In the genomic region with DNA sequence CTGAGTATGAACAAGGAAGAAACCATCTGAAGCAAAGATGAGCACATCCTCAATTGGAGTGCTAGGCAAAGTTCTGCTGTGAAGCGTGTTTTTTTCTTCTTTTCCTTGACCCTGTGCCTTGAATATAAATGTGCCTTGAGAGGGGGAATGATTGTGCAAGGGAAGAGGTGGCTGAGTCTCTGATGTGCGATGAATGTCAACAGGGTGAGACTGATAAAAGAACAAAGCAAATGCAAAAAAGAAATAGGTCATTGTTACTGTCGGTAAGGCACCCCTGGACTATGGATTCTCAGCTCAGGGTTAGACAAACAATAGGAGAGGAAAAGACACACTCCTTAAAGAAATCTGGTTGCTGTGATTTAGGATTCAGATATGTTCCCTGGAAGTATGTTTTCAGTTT, we compare ENCODE assay signal across 1 cellular context.
TF ChIP-seq lines count a peak whose summit lies in the region.

No MANE protein-coding gene starts in this region.

TF ChIP-seq in HepG2, 621 proteins besides CTCF, POLR2A, EP300 and RAD21 (continued from another document and continues in another):
- TF ChIP-seq, protein P1, sequence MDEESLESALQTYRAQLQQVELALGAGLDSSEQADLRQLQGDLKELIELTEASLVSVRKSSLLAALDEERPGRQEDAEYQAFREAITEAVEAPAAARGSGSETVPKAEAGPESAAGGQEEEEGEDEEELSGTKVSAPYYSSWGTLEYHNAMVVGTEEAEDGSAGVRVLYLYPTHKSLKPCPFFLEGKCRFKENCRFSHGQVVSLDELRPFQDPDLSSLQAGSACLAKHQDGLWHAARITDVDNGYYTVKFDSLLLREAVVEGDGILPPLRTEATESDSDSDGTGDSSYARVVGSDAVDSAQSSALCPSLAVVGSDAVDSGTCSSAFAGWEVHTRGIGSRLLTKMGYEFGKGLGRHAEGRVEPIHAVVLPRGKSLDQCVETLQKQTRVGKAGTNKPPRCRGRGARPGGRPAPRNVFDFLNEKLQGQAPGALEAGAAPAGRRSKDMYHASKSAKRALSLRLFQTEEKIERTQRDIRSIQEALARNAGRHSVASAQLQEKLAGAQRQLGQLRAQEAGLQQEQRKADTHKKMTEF (CRISPR knock-in tag; IDR thresholded peaks at IDR 0.05) = peak; percentile 54; the same call in 1 of the 2 replicates
- TF ChIP-seq DPF2 (CRISPR knock-in tag; IDR thresholded peaks at IDR 0.05; ENCODE audit: borderline replicate concordance, low read depth) (peak; percentile 59; the same call in 1 of the 2 replicates), HDAC2 (CRISPR knock-in tag; IDR thresholded peaks at IDR 0.05) (peak; percentile 60; the same call in 1 of the 2 replicates), NCOR1 (IDR thresholded peaks at IDR 0.05; ENCODE audit: borderline replicate concordance, low read length) (peak; percentile 57; the same call in 1 of the 2 replicates), FOXO1 (CRISPR knock-in tag; IDR thresholded peaks at IDR 0.05) (peak; percentile 83), TBX2 (CRISPR knock-in tag; IDR thresholded peaks at IDR 0.05; ENCODE audit: borderline replicate concordance) (peak; percentile 57; the same call in 1 of the 2 replicates), FOXJ3 (CRISPR knock-in tag; IDR thresholded peaks at IDR 0.05; ENCODE audit: borderline replicate concordance) (peak; percentile 46; the same call in 1 of the 2 replicates), U2AF2 (IDR thresholded peaks at IDR 0.05; ENCODE audit: low read depth, low read length) (no peak), GATA4 (IDR thresholded peaks at IDR 0.05; ENCODE audit: borderline replicate concordance, low read depth) (peak; percentile 85; the same call in 1 of the 2 replicates), SOX5 (CRISPR knock-in tag; IDR thresholded peaks at IDR 0.05; ENCODE audit: borderline replicate concordance) (peak; percentile 98), SOX6 (IDR thresholded peaks at IDR 0.05) (no peak), SOX6 (CRISPR knock-in tag; IDR thresholded peaks at IDR 0.05) (peak; percentile 97), HMG20A (CRISPR knock-in tag; IDR thresholded peaks at IDR 0.05; ENCODE audit: borderline replicate concordance) (peak; percentile 89; the same call in 1 of the 2 replicates), FOXA1 (IDR thresholded peaks at IDR 0.05) (peak; percentile 24; the same call in 1 of the 2 replicates), FOXA1 (CRISPR knock-in tag; IDR thresholded peaks at IDR 0.05) (peak; percentile 93), ZNF136 (CRISPR knock-in tag; IDR thresholded peaks at IDR 0.05; ENCODE audit: low read depth) (no peak), CEBPB (IDR thresholded peaks at IDR 0.05; ENCODE audit: borderline replicate concordance, low read depth, low read length) (peak; percentile 88), ZNF496 (CRISPR knock-in tag; IDR thresholded peaks at IDR 0.05; ENCODE audit: insufficient replicate concordance) (no peak), SOX13 (IDR thresholded peaks at IDR 0.05) (peak; percentile 96), SOX13 (CRISPR knock-in tag; conservative IDR thresholded peaks at IDR 0.05 in 1 of 2, IDR thresholded peaks at IDR 0.05 in 1 of 2) (peak in 1 of 2 experiments; percentile 99; a peak in 2 of 4 replicates), SNRNP70 (IDR thresholded peaks at IDR 0.05; ENCODE audit: low read depth, low read length) (no peak), JUN (CRISPR knock-in tag; IDR thresholded peaks at IDR 0.05) (no peak), ZC3H13 (CRISPR knock-in tag; IDR thresholded peaks at IDR 0.05) (no peak), HDAC1 (CRISPR knock-in tag; IDR thresholded peaks at IDR 0.05) (peak; percentile 54; the same call in 1 of the 2 replicates), TCF7L2 (IDR thresholded peaks at IDR 0.05; ENCODE audit: low read depth, low read length) (peak; percentile 46; the same call in 1 of the 2 replicates), RXRA (CRISPR knock-in tag; IDR thresholded peaks at IDR 0.05) (peak; percentile 64; the same call in 1 of the 2 replicates), CREM (IDR thresholded peaks at IDR 0.05) (peak; percentile 79; the same call in 1 of the 2 replicates), CREM (CRISPR knock-in tag; IDR thresholded peaks at IDR 0.05) (no peak), ZNF510 (CRISPR knock-in tag; IDR thresholded peaks at IDR 0.05; ENCODE audit: low read depth) (no peak), FOXP1 (IDR thresholded peaks at IDR 0.05) (no peak), FOXP1 (CRISPR knock-in tag; IDR thresholded peaks at IDR 0.05) (peak; percentile 64; the same call in 1 of the 2 replicates), TARDBP (CRISPR knock-in tag; IDR thresholded peaks at IDR 0.05) (peak; percentile 36; the same call in 1 of the 2 replicates), KAT8 (CRISPR knock-in tag; IDR thresholded peaks at IDR 0.05) (0 out of 2 replicates have a peak, but pooled peaks have one; percentile 26)
- TF ChIP-seq, protein P2, sequence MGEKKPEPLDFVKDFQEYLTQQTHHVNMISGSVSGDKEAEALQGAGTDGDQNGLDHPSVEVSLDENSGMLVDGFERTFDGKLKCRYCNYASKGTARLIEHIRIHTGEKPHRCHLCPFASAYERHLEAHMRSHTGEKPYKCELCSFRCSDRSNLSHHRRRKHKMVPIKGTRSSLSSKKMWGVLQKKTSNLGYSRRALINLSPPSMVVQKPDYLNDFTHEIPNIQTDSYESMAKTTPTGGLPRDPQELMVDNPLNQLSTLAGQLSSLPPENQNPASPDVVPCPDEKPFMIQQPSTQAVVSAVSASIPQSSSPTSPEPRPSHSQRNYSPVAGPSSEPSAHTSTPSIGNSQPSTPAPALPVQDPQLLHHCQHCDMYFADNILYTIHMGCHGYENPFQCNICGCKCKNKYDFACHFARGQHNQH (CRISPR knock-in tag; IDR thresholded peaks at IDR 0.05) = 0 out of 2 replicates have a peak, but pooled peaks have one; percentile 51
- TF ChIP-seq, protein P3, sequence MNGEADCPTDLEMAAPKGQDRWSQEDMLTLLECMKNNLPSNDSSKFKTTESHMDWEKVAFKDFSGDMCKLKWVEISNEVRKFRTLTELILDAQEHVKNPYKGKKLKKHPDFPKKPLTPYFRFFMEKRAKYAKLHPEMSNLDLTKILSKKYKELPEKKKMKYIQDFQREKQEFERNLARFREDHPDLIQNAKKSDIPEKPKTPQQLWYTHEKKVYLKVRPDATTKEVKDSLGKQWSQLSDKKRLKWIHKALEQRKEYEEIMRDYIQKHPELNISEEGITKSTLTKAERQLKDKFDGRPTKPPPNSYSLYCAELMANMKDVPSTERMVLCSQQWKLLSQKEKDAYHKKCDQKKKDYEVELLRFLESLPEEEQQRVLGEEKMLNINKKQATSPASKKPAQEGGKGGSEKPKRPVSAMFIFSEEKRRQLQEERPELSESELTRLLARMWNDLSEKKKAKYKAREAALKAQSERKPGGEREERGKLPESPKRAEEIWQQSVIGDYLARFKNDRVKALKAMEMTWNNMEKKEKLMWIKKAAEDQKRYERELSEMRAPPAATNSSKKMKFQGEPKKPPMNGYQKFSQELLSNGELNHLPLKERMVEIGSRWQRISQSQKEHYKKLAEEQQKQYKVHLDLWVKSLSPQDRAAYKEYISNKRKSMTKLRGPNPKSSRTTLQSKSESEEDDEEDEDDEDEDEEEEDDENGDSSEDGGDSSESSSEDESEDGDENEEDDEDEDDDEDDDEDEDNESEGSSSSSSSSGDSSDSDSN (CRISPR knock-in tag; IDR thresholded peaks at IDR 0.05) = no peak
- TF ChIP-seq, protein P4, sequence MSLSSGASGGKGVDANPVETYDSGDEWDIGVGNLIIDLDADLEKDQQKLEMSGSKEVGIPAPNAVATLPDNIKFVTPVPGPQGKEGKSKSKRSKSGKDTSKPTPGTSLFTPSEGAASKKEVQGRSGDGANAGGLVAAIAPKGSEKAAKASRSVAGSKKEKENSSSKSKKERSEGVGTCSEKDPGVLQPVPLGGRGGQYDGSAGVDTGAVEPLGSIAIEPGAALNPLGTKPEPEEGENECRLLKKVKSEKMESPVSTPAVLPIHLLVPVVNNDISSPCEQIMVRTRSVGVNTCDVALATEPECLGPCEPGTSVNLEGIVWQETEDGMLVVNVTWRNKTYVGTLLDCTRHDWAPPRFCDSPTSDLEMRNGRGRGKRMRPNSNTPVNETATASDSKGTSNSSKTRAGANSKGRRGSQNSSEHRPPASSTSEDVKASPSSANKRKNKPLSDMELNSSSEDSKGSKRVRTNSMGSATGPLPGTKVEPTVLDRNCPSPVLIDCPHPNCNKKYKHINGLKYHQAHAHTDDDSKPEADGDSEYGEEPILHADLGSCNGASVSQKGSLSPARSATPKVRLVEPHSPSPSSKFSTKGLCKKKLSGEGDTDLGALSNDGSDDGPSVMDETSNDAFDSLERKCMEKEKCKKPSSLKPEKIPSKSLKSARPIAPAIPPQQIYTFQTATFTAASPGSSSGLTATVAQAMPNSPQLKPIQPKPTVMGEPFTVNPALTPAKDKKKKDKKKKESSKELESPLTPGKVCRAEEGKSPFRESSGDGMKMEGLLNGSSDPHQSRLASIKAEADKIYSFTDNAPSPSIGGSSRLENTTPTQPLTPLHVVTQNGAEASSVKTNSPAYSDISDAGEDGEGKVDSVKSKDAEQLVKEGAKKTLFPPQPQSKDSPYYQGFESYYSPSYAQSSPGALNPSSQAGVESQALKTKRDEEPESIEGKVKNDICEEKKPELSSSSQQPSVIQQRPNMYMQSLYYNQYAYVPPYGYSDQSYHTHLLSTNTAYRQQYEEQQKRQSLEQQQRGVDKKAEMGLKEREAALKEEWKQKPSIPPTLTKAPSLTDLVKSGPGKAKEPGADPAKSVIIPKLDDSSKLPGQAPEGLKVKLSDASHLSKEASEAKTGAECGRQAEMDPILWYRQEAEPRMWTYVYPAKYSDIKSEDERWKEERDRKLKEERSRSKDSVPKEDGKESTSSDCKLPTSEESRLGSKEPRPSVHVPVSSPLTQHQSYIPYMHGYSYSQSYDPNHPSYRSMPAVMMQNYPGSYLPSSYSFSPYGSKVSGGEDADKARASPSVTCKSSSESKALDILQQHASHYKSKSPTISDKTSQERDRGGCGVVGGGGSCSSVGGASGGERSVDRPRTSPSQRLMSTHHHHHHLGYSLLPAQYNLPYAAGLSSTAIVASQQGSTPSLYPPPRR (CRISPR knock-in tag; IDR thresholded peaks at IDR 0.05; ENCODE audit: borderline replicate concordance) = no peak
- TF ChIP-seq, protein P5, sequence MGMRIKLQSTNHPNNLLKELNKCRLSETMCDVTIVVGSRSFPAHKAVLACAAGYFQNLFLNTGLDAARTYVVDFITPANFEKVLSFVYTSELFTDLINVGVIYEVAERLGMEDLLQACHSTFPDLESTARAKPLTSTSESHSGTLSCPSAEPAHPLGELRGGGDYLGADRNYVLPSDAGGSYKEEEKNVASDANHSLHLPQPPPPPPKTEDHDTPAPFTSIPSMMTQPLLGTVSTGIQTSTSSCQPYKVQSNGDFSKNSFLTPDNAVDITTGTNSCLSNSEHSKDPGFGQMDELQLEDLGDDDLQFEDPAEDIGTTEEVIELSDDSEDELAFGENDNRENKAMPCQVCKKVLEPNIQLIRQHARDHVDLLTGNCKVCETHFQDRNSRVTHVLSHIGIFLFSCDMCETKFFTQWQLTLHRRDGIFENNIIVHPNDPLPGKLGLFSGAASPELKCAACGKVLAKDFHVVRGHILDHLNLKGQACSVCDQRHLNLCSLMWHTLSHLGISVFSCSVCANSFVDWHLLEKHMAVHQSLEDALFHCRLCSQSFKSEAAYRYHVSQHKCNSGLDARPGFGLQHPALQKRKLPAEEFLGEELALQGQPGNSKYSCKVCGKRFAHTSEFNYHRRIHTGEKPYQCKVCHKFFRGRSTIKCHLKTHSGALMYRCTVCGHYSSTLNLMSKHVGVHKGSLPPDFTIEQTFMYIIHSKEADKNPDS (CRISPR knock-in tag; IDR thresholded peaks at IDR 0.05) = no peak
- TF ChIP-seq, protein P6, sequence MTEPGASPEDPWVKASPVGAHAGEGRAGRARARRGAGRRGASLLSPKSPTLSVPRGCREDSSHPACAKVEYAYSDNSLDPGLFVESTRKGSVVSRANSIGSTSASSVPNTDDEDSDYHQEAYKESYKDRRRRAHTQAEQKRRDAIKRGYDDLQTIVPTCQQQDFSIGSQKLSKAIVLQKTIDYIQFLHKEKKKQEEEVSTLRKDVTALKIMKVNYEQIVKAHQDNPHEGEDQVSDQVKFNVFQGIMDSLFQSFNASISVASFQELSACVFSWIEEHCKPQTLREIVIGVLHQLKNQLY (CRISPR knock-in tag; IDR thresholded peaks at IDR 0.05) = peak; percentile 20; the same call in 1 of the 2 replicates
- TF ChIP-seq, protein P7, sequence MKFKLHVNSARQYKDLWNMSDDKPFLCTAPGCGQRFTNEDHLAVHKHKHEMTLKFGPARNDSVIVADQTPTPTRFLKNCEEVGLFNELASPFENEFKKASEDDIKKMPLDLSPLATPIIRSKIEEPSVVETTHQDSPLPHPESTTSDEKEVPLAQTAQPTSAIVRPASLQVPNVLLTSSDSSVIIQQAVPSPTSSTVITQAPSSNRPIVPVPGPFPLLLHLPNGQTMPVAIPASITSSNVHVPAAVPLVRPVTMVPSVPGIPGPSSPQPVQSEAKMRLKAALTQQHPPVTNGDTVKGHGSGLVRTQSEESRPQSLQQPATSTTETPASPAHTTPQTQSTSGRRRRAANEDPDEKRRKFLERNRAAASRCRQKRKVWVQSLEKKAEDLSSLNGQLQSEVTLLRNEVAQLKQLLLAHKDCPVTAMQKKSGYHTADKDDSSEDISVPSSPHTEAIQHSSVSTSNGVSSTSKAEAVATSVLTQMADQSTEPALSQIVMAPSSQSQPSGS (CRISPR knock-in tag; IDR thresholded peaks at IDR 0.05) = no peak
- TF ChIP-seq, protein P8, sequence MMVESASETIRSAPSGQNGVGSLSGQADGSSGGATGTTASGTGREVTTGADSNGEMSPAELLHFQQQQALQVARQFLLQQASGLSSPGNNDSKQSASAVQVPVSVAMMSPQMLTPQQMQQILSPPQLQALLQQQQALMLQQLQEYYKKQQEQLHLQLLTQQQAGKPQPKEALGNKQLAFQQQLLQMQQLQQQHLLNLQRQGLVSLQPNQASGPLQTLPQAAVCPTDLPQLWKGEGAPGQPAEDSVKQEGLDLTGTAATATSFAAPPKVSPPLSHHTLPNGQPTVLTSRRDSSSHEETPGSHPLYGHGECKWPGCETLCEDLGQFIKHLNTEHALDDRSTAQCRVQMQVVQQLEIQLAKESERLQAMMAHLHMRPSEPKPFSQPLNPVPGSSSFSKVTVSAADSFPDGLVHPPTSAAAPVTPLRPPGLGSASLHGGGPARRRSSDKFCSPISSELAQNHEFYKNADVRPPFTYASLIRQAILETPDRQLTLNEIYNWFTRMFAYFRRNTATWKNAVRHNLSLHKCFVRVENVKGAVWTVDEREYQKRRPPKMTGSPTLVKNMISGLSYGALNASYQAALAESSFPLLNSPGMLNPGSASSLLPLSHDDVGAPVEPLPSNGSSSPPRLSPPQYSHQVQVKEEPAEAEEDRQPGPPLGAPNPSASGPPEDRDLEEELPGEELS (CRISPR knock-in tag; IDR thresholded peaks at IDR 0.05) = peak; percentile 66
